In the genomic region with DNA sequence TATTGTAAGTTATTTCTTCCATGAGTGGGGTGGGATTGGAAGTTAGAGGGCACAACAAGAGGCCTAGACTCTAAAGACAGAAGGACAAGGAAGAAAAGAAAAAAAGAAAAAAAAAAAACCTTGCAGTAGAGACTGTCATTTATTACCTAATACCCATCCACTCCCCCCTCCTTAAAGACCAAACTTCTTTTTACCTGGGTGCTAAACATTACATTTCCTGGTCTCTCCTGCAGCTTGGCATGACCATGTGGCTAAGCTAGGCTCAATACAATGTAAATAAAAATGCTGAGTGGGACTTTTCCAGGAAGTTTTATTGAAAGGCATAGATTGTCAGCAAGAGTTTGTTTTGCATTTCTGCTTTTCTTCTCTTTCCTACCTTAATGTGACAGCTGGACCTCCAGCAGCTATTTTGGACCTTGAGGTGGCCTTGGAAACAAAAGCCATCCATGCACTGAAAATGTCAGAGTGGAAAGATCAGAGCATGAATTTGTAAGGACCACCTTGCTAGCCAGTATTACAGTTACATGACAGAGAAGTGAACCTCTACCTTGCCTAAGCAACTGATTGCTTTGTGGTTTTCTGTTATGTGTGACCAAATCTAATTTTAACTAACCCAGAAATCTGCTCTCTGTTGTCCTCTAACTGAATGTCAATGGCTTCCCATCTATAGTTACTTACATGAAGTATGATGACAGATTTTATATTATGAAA, we compare ENCODE assay signal across 10 cellular contexts.
DNase-seq lines count a peak whose midpoint lies in the region; ATAC-seq and TF ChIP-seq lines count a peak whose summit lies in the region.
"Had no signal": no experiment of that assay in that cellular context is flagged by ENCODE, and none has a peak within 500 bp of the region (broad histone marks: within the 10 kb centered on the region; RNA-seq: fewer than 3 reads in every experiment).

No MANE protein-coding gene starts in this region.

- dilution Hi-C loops in IMR-90 (cut with HindIII; ENCODE audit: low sequenced_read_pairs, unreplicated experiment): no loop called here

- in situ Hi-C loops in IMR-90 (cut with MboI; ENCODE audit: low sequenced_read_pairs): no loop called here

- H3K4me3 ChIP-seq in IMR-90 (ENCODE audit: insufficient read depth, low read depth, low read length) (no peak overlapping the region), mesendoderm (ENCODE audit: low read length) (no peak overlapping the region)

- no peaks in the 10 kb centered on the region for H3K9me1 ChIP-seq in IMR-90 (ENCODE audit: insufficient read depth, low read length)

- H3K9me3 Mint-ChIP-seq in activated CD4-positive, alpha-beta T cell treated with anti-CD3 and anti-CD28 coated beads, Interleukin-2, amount 10 ng/mL, durations not matched to agents 7 days and 5 days: peaks cover 15% of the 10 kb centered on the region
- H3K9me3 Mint-ChIP-seq in natural killer cell treated with Interleukin-12 subunit alpha and Interleukin-12 subunit beta and Interleukin-15 and Interleukin-18, amount 100 ng/mL, for 72 hours: no peaks in the 10 kb centered on the region

- no peak overlapping the region for H4K91ac ChIP-seq in IMR-90 (ENCODE audit: insufficient read depth, low read depth, low read length)

- H3K36me3 Mint-ChIP-seq in activated CD4-positive, alpha-beta T cell treated with anti-CD3 and anti-CD28 coated beads, Interleukin-2, amount 10 ng/mL, durations not matched to agents 7 days and 5 days (ENCODE audit: low read depth): peaks cover 38% of the 10 kb centered on the region
- H3K36me3 Mint-ChIP-seq in natural killer cell treated with Interleukin-12 subunit alpha and Interleukin-12 subunit beta and Interleukin-15 and Interleukin-18, amount 100 ng/mL, for 72 hours: no peaks in the 10 kb centered on the region

- H2BK120ac ChIP-seq in IMR-90 (ENCODE audit: low read depth, low read length) (no peak overlapping the region), mesendoderm (ENCODE audit: low read depth, low read length) (no peak overlapping the region)

- H3K4ac ChIP-seq in IMR-90 (ENCODE audit: low read depth, low read length) (no peak overlapping the region), mesendoderm (ENCODE audit: low read depth, low read length) (no peak overlapping the region)

- BruUV-seq in IMR-90 (replicated peaks; lab: Mats Ljungman, UMichigan): no TSS peak

- H2BK15ac ChIP-seq in IMR-90 (ENCODE audit: low read depth, low read length) (no peak overlapping the region), mesendoderm (replicated peaks; ENCODE audit: low read depth) (no peak overlapping the region)

- H2AFZ ChIP-seq in IMR-90 (replicated peaks; ENCODE audit: low read length, poor library complexity): no peak overlapping the region

- ATAC-seq in HG02610 (IDR thresholded peaks at IDR 0.05; ENCODE audit: unreplicated experiment) (peak; percentile 88), IMR-90 (ENCODE audit: low read depth) (no peak), left colon (no peak)
- peak; percentile 59 to 64 for ATAC-seq in natural killer cell treated with Interleukin-12 subunit alpha and Interleukin-12 subunit beta and Interleukin-15 and Interleukin-18, amount 100 ng/mL, for 72 hours
- ATAC-seq: HCT116 had no signal

- H3K79me2 ChIP-seq in mesendoderm (ENCODE audit: control insufficient read depth, insufficient read depth, low read length): no peaks in the 10 kb centered on the region

- H4K20me1 ChIP-seq in IMR-90 (ENCODE audit: insufficient read depth, low read length): no peaks in the 10 kb centered on the region

- intact Hi-C loops in IMR-90 (cut with micrococcal nuclease): no loop called here
- intact Hi-C loops in left colon (cut with DNase I, micrococcal nuclease): no loop called here

- TF ChIP-seq RAD21 in IMR-90 (IDR thresholded peaks at IDR 0.05; ENCODE audit: low read length): no peak

- no peaks in the 10 kb centered on the region for H3K27me3 Mint-ChIP-seq in activated CD4-positive, alpha-beta T cell treated with anti-CD3 and anti-CD28 coated beads, Interleukin-2, amount 10 ng/mL, durations not matched to agents 7 days and 5 days
- H3K27me3 Mint-ChIP-seq in natural killer cell treated with Interleukin-12 subunit alpha and Interleukin-12 subunit beta and Interleukin-15 and Interleukin-18, amount 100 ng/mL, for 72 hours: no peaks in the 10 kb centered on the region

- no peaks in the 10 kb centered on the region for H3K36me3 ChIP-seq in IMR-90 (ENCODE audit: control insufficient read depth, insufficient read depth, low read length)
- no peaks in the 10 kb centered on the region for H3K36me3 ChIP-seq in mesendoderm (ENCODE audit: control insufficient read depth, insufficient read depth, low read length)

- H3K4me3 Mint-ChIP-seq in activated CD4-positive, alpha-beta T cell treated with anti-CD3 and anti-CD28 coated beads, Interleukin-2, amount 10 ng/mL, durations not matched to agents 7 days and 5 days: no peak overlapping the region
- peak overlapping the region; percentile 73 for H3K4me3 Mint-ChIP-seq in natural killer cell treated with Interleukin-12 subunit alpha and Interleukin-12 subunit beta and Interleukin-15 and Interleukin-18, amount 100 ng/mL, for 72 hours

- no peaks in the 10 kb centered on the region for H3K9me3 ChIP-seq in IMR-90 (ENCODE audit: control insufficient read depth, insufficient read depth, low read length)

- no peak overlapping the region for H4K5ac ChIP-seq in IMR-90 (ENCODE audit: low read depth, low read length)
- no peak overlapping the region for H4K5ac ChIP-seq in mesendoderm (ENCODE audit: low read length)

- POLR2A ChIA-PET in activated CD4-positive, alpha-beta T cell treated with anti-CD3 and anti-CD28 coated beads, Interleukin-2, amount 10 ng/mL, durations not matched to agents 7 days and 5 days (lab: Charles Lee): interaction anchor here (0.5 kb wide), 1 partner anchor 19 kb away, joined by 3 read pairs; no protein-coding TSS in a partner anchor
- POLR2A ChIA-PET in IMR-90 (lab: Charles Lee; ENCODE audit: unreplicated experiment): no interaction called here

- TF ChIP-seq POLR2A in IMR-90 (IDR thresholded peaks at IDR 0.05; ENCODE audit: low read depth, low read length): no peak

- H3K4me2 ChIP-seq in IMR-90 (ENCODE audit: low read depth, low read length) (no peak overlapping the region), mesendoderm (ENCODE audit: low read length) (no peak overlapping the region)

- H4K8ac ChIP-seq in IMR-90 (ENCODE audit: low read depth in 2 of 2, low read length in 2 of 2) (no peak overlapping the region), mesendoderm (ENCODE audit: low read depth, low read length) (no peak overlapping the region)

- TF ChIP-seq CTCF in IMR-90 (conservative IDR thresholded peaks at IDR 0.05; ENCODE audit: low read depth, low read length): no peak

- H3K18ac ChIP-seq in IMR-90 (ENCODE audit: low read depth, low read length): no peak overlapping the region
- H3K18ac ChIP-seq in mesendoderm (ENCODE audit: low read length): no peak overlapping the region

- H3K9ac ChIP-seq in IMR-90 (ENCODE audit: low read depth, low read length) (no peak overlapping the region), mesendoderm (ENCODE audit: low read length) (no peak overlapping the region)

- H3K79me1 ChIP-seq in IMR-90 (ENCODE audit: low read depth in 1 of 2, low read length in 2 of 2): no peaks in the 10 kb centered on the region
- no peaks in the 10 kb centered on the region for H3K79me1 ChIP-seq in mesendoderm (ENCODE audit: low read length)

- H3K23ac ChIP-seq in IMR-90 (ENCODE audit: low read depth, low read length): no peak overlapping the region
- no peak overlapping the region for H3K23ac ChIP-seq in mesendoderm (ENCODE audit: low read length)

- H3K56ac ChIP-seq in IMR-90 (ENCODE audit: extremely low read depth, insufficient read depth, low read length) (no peak overlapping the region), mesendoderm (ENCODE audit: low read length) (no peak overlapping the region)

- CTCF ChIA-PET in activated CD4-positive, alpha-beta T cell treated with anti-CD3 and anti-CD28 coated beads, Interleukin-2, amount 10 ng/mL, durations not matched to agents 7 days and 5 days (lab: Charles Lee): interaction anchor here (0.6 to 2.4 kb wide), 7 partner anchors 10 to 33 kb away, joined by 3 to 9 read pairs (median 6); no protein-coding TSS in a partner anchor
- CTCF ChIA-PET in IMR-90 (lab: Yijun Ruan, JAX): interaction anchor here (0.6 kb wide), 1 partner anchor 328 kb away, joined by 4 read pairs; no protein-coding TSS in a partner anchor

- no peak overlapping the region for H2BK20ac ChIP-seq in IMR-90 (ENCODE audit: low read depth, low read length)

- H2AK5ac ChIP-seq in IMR-90 (ENCODE audit: low read depth, low read length) (no peak overlapping the region), mesendoderm (ENCODE audit: low read length) (no peak overlapping the region)

- H3K27ac ChIP-seq in IMR-90 (ENCODE audit: insufficient read depth, low read length): no peak overlapping the region
- H3K27ac ChIP-seq in mesendoderm (ENCODE audit: low read depth, low read length): no peak overlapping the region

- H2BK5ac ChIP-seq in IMR-90 (ENCODE audit: low read depth, low read length, poor library complexity, severe bottlenecking) (no peak overlapping the region), mesendoderm (ENCODE audit: low read length) (no peak overlapping the region)

- no peak for DNase-seq in activated CD4-positive, alpha-beta T cell treated with anti-CD3 and anti-CD28 coated beads, Interleukin-2, amount 10 ng/mL, durations not matched to agents 7 days and 5 days
- no peak for DNase-seq in activated CD4-positive, alpha-beta T cell treated with anti-CD3 and anti-CD28 coated beads, Interleukin-2, amount 50 U/mL, for 48 hours
- DNase-seq in IMR-90 (no peak), mesendoderm (no peak), left colon (no peak), HK-2 (ENCODE audit: unreplicated experiment) (no peak)
- DNase-seq in natural killer cell treated with Interleukin-12 subunit alpha and Interleukin-12 subunit beta and Interleukin-15 and Interleukin-18, amount 100 ng/mL, for 72 hours (ENCODE audit: low spot score): no peak
- DNase-seq: NCI-H526 had no signal

- H3K27ac Mint-ChIP-seq in activated CD4-positive, alpha-beta T cell treated with anti-CD3 and anti-CD28 coated beads, Interleukin-2, amount 10 ng/mL, durations not matched to agents 7 days and 5 days: peak overlapping the region; percentile 79
- peak overlapping the region; percentile 66 to 68 for H3K27ac Mint-ChIP-seq in natural killer cell treated with Interleukin-12 subunit alpha and Interleukin-12 subunit beta and Interleukin-15 and Interleukin-18, amount 100 ng/mL, for 72 hours

- H3K27me3 ChIP-seq in IMR-90 (ENCODE audit: control insufficient read depth, insufficient read depth, low read length) (no peaks in the 10 kb centered on the region), mesendoderm (ENCODE audit: insufficient read depth, low read length, poor library complexity) (no peaks in the 10 kb centered on the region)

- H3K4me1 ChIP-seq in IMR-90 (ENCODE audit: control insufficient read depth, insufficient read depth, low read length) (no peaks in the 10 kb centered on the region), mesendoderm (ENCODE audit: control insufficient read depth, low read depth, low read length) (no peaks in the 10 kb centered on the region)

- no peak overlapping the region for H2AK9ac ChIP-seq in IMR-90 (replicated peaks; ENCODE audit: low read depth, low read length, poor library complexity)

- H3K4me1 Mint-ChIP-seq in activated CD4-positive, alpha-beta T cell treated with anti-CD3 and anti-CD28 coated beads, Interleukin-2, amount 10 ng/mL, durations not matched to agents 7 days and 5 days: peaks cover 69% of the 10 kb centered on the region
- H3K4me1 Mint-ChIP-seq in natural killer cell treated with Interleukin-12 subunit alpha and Interleukin-12 subunit beta and Interleukin-15 and Interleukin-18, amount 100 ng/mL, for 72 hours (ENCODE audit: low read depth in 2 of 2): peaks cover 32 to 45% of the 10 kb centered on the region in 2 donors

- H3K14ac ChIP-seq in IMR-90 (replicated peaks; ENCODE audit: low read depth, low read length): no peak overlapping the region

Comparison
In these comparisons a context has a peak if more than half of its experiments do, and no peak if none do; other contexts are left out.
1. ATAC-seq: peak in HG02610 (single experiment) and natural killer cell treated with Interleukin-12 subunit alpha and Interleukin-12 subunit beta and Interleukin-15 and Interleukin-18, amount 100 ng/mL, for 72 hours (2 of 2); none in IMR-90 (single experiment) and left colon (single experiment).